Comparison of ENCODE assay signal across 19 cellular contexts in genomic region chr11:45289369-45289768, GRCh38. TPM values are rescaled to one million over a fixed set of nuclear protein-coding genes. Genes with fewer than 3 reads are reported as not detected.
A peak's percentile ranks its signal among the peaks of the same experiment; 100 is the strongest.
DNase-seq lines count a peak whose midpoint lies in the region; ATAC-seq lines count a peak whose summit lies in the region.
"Had no signal": no experiment of that assay in that cellular context is flagged by ENCODE, and none has a peak within 500 bp of the region (broad histone marks: within the 10 kb centered on the region; RNA-seq: fewer than 3 reads in every experiment).

No MANE protein-coding gene starts in this region.

- H3K27ac Mint-ChIP-seq in activated CD4-positive, alpha-beta memory T cell treated with anti-CD3 and anti-CD28 coated beads for 36 hours = no peak overlapping the region
- H3K27ac Mint-ChIP-seq: activated CD8-positive, alpha-beta T cell treated with anti-CD3 and anti-CD28 coated beads for 36 hours; immature natural killer cell had no signal

- H3K9me3 Mint-ChIP-seq in activated CD4-positive, alpha-beta memory T cell treated with anti-CD3 and anti-CD28 coated beads for 36 hours = no peaks in the 10 kb centered on the region
- H3K9me3 Mint-ChIP-seq: activated CD8-positive, alpha-beta T cell treated with anti-CD3 and anti-CD28 coated beads for 36 hours; immature natural killer cell had no signal

- POLR2A ChIA-PET in activated CD4-positive, alpha-beta memory T cell treated with anti-CD3 and anti-CD28 coated beads for 36 hours (lab: Charles Lee) = no interaction called here

- H3K4me3 Mint-ChIP-seq in activated CD4-positive, alpha-beta memory T cell treated with anti-CD3 and anti-CD28 coated beads for 36 hours = no peak overlapping the region
- H3K4me3 Mint-ChIP-seq: activated CD8-positive, alpha-beta T cell treated with anti-CD3 and anti-CD28 coated beads for 36 hours; immature natural killer cell had no signal

- no peaks in the 10 kb centered on the region for H3K4me1 Mint-ChIP-seq in activated CD4-positive, alpha-beta memory T cell treated with anti-CD3 and anti-CD28 coated beads for 36 hours (ENCODE audit: low read depth)
- H3K4me1 Mint-ChIP-seq: immature natural killer cell had no signal

- peaks cover 58% of the 10 kb centered on the region for H3K27me3 Mint-ChIP-seq in activated CD4-positive, alpha-beta memory T cell treated with anti-CD3 and anti-CD28 coated beads for 36 hours

- ATAC-seq in GM18520 (IDR thresholded peaks at IDR 0.05; ENCODE audit: unreplicated experiment) = no peak
- no peak for ATAC-seq in activated CD4-positive, CD25-positive, alpha-beta regulatory T cell treated with anti-CD3 and anti-CD28 coated beads, Interleukin-2, amount 50 U/mL, for 24 hours
- ATAC-seq in GM19351 (IDR thresholded peaks at IDR 0.05; ENCODE audit: unreplicated experiment) = no peak
- ATAC-seq: activated CD8-positive, alpha-beta T cell treated with anti-CD3 and anti-CD28 coated beads for 36 hours; esophagus mucosa; HepG2; upper lobe of right lung had no signal

- DNase-seq in AG08396 (ENCODE audit: low spot score) = peak; percentile 54
- peak; percentile 20 for DNase-seq in HK-2 (ENCODE audit: unreplicated experiment)
- peak; percentile 36 for DNase-seq in astrocyte of the hippocampus (ENCODE audit: low read depth, low spot score)
- peak; percentile 75 for DNase-seq in iris pigment epithelial cell (ENCODE audit: low read depth)
- DNase-seq in activated CD4-positive, alpha-beta memory T cell treated with anti-CD3 and anti-CD28 coated beads for 36 hours = no peak
- DNase-seq: activated CD8-positive, alpha-beta T cell treated with anti-CD3 and anti-CD28 coated beads for 36 hours; BE2C; immature natural killer cell; NCI-H1417 treated with DMSO at 0.1 percent for 48 hours; Peyer's patch; T-helper 9 cell; upper lobe of right lung had no signal

- CTCF ChIA-PET in activated CD4-positive, alpha-beta memory T cell treated with anti-CD3 and anti-CD28 coated beads for 36 hours (lab: Charles Lee) = no interaction called here

- H3K36me3 Mint-ChIP-seq in activated CD4-positive, alpha-beta memory T cell treated with anti-CD3 and anti-CD28 coated beads for 36 hours = no peaks in the 10 kb centered on the region
- H3K36me3 Mint-ChIP-seq: immature natural killer cell had no signal

- intact Hi-C loops in activated CD4-positive, alpha-beta memory T cell treated with anti-CD3 and anti-CD28 coated beads for 36 hours (cut with micrococcal nuclease) = no loop called here

RNA-seq across cellular contexts. Expression of gene SYT13, which starts 3.2 kb away (rescaled TPM):
- not detected for total RNA-seq in activated CD4-positive, alpha-beta memory T cell treated with anti-CD3 and anti-CD28 coated beads for 36 hours
- total RNA-seq: activated CD8-positive, alpha-beta T cell treated with anti-CD3 and anti-CD28 coated beads for 36 hours; esophagus mucosa; NCI-H460; pulmonary artery endothelial cell; upper lobe of right lung had no signal
